In genomic region chr5:61768692-61769281, GRCh38 we compare ENCODE assay signal across 1 cellular context.
TF ChIP-seq lines count a peak whose summit lies in the region.

No MANE protein-coding gene starts in this region.

TF ChIP-seq in GM23338, 12 proteins besides CTCF, POLR2A, EP300 and RAD21 (continued from another document):
- TF ChIP-seq, protein P1, sequence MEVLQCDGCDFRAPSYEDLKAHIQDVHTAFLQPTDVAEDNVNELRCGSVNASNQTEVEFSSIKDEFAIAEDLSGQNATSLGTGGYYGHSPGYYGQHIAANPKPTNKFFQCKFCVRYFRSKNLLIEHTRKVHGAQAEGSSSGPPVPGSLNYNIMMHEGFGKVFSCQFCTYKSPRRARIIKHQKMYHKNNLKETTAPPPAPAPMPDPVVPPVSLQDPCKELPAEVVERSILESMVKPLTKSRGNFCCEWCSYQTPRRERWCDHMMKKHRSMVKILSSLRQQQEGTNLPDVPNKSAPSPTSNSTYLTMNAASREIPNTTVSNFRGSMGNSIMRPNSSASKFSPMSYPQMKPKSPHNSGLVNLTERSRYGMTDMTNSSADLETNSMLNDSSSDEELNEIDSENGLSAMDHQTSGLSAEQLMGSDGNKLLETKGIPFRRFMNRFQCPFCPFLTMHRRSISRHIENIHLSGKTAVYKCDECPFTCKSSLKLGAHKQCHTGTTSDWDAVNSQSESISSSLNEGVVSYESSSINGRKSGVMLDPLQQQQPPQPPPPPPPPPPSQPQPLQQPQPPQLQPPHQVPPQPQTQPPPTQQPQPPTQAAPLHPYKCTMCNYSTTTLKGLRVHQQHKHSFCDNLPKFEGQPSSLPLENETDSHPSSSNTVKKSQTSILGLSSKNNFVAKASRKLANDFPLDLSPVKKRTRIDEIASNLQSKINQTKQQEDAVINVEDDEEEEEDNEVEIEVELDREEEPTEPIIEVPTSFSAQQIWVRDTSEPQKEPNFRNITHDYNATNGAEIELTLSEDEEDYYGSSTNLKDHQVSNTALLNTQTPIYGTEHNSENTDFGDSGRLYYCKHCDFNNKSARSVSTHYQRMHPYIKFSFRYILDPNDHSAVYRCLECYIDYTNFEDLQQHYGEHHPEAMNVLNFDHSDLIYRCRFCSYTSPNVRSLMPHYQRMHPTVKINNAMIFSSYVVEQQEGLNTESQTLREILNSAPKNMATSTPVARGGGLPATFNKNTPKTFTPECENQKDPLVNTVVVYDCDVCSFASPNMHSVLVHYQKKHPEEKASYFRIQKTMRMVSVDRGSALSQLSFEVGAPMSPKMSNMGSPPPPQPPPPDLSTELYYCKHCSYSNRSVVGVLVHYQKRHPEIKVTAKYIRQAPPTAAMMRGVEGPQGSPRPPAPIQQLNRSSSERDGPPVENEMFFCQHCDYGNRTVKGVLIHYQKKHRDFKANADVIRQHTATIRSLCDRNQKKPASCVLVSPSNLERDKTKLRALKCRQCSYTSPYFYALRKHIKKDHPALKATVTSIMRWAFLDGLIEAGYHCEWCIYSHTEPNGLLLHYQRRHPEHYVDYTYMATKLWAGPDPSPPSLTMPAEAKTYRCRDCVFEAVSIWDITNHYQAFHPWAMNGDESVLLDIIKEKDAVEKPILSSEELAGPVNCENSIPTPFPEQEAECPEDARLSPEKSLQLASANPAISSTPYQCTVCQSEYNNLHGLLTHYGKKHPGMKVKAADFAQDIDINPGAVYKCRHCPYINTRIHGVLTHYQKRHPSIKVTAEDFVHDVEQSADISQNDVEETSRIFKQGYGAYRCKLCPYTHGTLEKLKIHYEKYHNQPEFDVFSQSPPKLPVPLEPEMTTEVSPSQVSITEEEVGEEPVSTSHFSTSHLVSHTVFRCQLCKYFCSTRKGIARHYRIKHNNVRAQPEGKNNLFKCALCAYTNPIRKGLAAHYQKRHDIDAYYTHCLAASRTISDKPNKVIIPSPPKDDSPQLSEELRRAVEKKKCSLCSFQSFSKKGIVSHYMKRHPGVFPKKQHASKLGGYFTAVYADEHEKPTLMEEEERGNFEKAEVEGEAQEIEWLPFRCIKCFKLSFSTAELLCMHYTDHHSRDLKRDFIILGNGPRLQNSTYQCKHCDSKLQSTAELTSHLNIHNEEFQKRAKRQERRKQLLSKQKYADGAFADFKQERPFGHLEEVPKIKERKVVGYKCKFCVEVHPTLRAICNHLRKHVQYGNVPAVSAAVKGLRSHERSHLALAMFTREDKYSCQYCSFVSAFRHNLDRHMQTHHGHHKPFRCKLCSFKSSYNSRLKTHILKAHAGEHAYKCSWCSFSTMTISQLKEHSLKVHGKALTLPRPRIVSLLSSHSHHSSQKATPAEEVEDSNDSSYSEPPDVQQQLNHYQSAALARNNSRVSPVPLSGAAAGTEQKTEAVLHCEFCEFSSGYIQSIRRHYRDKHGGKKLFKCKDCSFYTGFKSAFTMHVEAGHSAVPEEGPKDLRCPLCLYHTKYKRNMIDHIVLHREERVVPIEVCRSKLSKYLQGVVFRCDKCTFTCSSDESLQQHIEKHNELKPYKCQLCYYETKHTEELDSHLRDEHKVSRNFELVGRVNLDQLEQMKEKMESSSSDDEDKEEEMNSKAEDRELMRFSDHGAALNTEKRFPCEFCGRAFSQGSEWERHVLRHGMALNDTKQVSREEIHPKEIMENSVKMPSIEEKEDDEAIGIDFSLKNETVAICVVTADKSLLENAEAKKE (CRISPR knock-in tag; IDR thresholded peaks at IDR 0.05): peak; percentile 51; the same call in 1 of the 2 replicates
- TF ChIP-seq, protein P2, sequence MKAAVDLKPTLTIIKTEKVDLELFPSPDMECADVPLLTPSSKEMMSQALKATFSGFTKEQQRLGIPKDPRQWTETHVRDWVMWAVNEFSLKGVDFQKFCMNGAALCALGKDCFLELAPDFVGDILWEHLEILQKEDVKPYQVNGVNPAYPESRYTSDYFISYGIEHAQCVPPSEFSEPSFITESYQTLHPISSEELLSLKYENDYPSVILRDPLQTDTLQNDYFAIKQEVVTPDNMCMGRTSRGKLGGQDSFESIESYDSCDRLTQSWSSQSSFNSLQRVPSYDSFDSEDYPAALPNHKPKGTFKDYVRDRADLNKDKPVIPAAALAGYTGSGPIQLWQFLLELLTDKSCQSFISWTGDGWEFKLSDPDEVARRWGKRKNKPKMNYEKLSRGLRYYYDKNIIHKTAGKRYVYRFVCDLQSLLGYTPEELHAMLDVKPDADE (IDR thresholded peaks at IDR 0.05): no peak
- TF ChIP-seq ZNF114 (CRISPR knock-in tag; IDR thresholded peaks at IDR 0.05): 0 out of 2 replicates have a peak, but pooled peaks have one; percentile 51
TF ChIP-seq in GM23338: peak in this region for 2.
